ENCODE assay signal across 8 cellular contexts in the genomic region with DNA sequence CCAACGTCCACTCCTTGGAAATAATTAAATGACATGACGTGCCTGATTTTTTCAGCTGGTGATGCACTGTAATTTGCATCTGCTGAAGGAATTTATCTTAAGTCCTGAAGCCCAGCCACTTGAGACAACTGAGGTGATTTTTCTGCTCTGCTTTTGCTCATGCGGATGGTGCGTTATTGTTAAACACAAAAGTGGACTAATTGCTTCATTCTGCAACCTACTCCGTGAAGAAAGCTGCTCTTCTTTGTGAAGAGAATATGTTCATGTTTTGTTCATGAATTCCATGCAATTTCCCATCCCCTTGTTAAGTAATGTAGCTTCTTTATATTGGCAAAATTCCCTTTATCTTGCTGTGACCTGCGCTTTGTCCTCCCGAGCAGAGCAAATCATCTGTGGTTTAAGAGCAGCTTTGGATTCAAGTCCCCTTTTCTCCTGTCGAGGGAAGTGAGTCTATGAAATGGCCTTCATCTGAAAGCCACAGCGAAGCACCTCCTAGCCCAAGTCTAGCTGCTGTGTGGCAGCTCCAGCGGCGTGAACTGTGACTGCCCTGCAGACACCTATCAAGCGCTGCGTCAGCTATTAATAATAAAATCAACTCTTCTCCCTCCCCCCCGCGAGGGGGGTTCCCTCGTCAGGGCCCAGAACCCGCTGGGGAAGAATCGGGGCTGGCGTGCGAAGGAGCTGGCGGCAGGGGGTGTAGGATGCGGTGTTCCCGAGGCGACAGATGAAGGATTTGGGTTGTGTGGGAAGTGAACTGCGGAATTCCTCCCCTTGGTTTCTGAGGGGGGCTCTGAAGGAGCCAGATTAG. TPM values are rescaled to one million over a fixed set of nuclear protein-coding genes. Genes with fewer than 3 reads are reported as not detected.
DNase-seq lines count a peak whose midpoint lies in the region; ATAC-seq and TF ChIP-seq lines count a peak whose summit lies in the region.

No MANE protein-coding gene starts in this region.

- peak overlapping the region; percentile 98 for H3K27ac ChIP-seq in RWPE1
- H3K27ac ChIP-seq in adrenal gland = peak overlapping the region; percentile 24 to 98 (median 78)

- 15 to 22% (median 18%) methylated on average over 20 to 25 of the region's 25 CpGs for WGBS in adrenal gland, 4 donors

- CTCF ChIA-PET in RWPE1 (lab: Yijun Ruan, JAX) = interaction anchor here (0.6 to 1.2 kb wide), 5 partner anchors 14 to 179 kb away, joined by 3 to 4 read pairs (median 3); partner anchors contain the start of gene IFT81

- TF ChIP-seq CTCF in RWPE1 (conservative IDR thresholded peaks at IDR 0.05; ENCODE audit: low read depth) = no peak
- peak in 1 of 6 experiments; percentile 19 for TF ChIP-seq CTCF in adrenal gland (IDR thresholded peaks at IDR 0.05)
- TF ChIP-seq CTCF in retinal pigment epithelial cell (conservative IDR thresholded peaks at IDR 0.05; ENCODE audit: low read depth, low read length) = no peak

- ATAC-seq in GM18517 (IDR thresholded peaks at IDR 0.05; ENCODE audit: unreplicated experiment) (peak; percentile 2), HG03457 (IDR thresholded peaks at IDR 0.05; ENCODE audit: unreplicated experiment) (peak; percentile 12)

- H3K36me3 ChIP-seq in adrenal gland (replicated peaks in 1 of 2) = no peaks in the 10 kb centered on the region

- intact Hi-C loops in adrenal gland (cut with DNase I) = loop anchor here in 1 of 2 donors (5.0 kb wide), 1 partner anchor 58 kb away; no protein-coding TSS in a partner anchor

- H3K27me3 ChIP-seq in adrenal gland = no peaks in the 10 kb centered on the region

- DNase-seq in ACHN = peak; percentile 64
- peak; percentile 71 for DNase-seq in RWPE1 (ENCODE audit: low spot score)
- DNase-seq in adrenal gland = peak; percentile 45 to 85 (median 57)
- DNase-seq in hippocampal formation (lab: John Stamatoyannopoulos, UW) = peak; percentile 45 to 67
- DNase-seq in retinal pigment epithelial cell (ENCODE audit: low read depth) = no peak
- no peak for DNase-seq in GF-D8 (lab: John Stamatoyannopoulos, UW)

- TF ChIP-seq POLR2A in adrenal gland (IDR thresholded peaks at IDR 0.05) = no peak

- H3K4me3 ChIP-seq in adrenal gland = peak overlapping the region; percentile 51 to 95 (median 73)
- peak overlapping the region; percentile 71 for H3K4me3 ChIP-seq in retinal pigment epithelial cell (ENCODE audit: low read length)

- in situ Hi-C loops in ACHN (cut with HindIII; ENCODE audit: low pct_ligation_motif_present, low pct_unique_long_range_greater_than_20kb, low sequenced_read_pairs) = no loop called here

- peaks cover 16 to 46% of the 10 kb centered on the region in 2 donors for H3K4me1 ChIP-seq in adrenal gland (replicated peaks in 1 of 2)

- no peaks in the 10 kb centered on the region for H3K9me3 ChIP-seq in adrenal gland (replicated peaks in 1 of 3)

- POLR2A ChIA-PET in RWPE1 (lab: Yijun Ruan, JAX; ENCODE audit: low non-redundant PET) = interaction anchor here (0.6 to 2.1 kb wide), 6 partner anchors 9 to 33 kb away, joined by 3 to 8 read pairs (median 3); no protein-coding TSS in a partner anchor

RNA-seq across cellular contexts. Expression of gene ATP2A2, which starts 0.9 kb away (rescaled TPM):
- total RNA-seq in adrenal gland = 100 to 1,000 TPM in 7 of 8 donors, 10 to 100 TPM in 1; 94.7 to 312 (median 121) TPM
- 100 to 1,000 TPM in 1 of 3 donors, 10 to 100 TPM in 2; 20.8 to 198 (median 27.1) TPM for polyA plus RNA-seq in adrenal gland

Comparison
In these comparisons a context has a peak if more than half of its experiments do, and no peak if none do; other contexts are left out.
1. DNase-seq: peak in ACHN (single experiment), RWPE1 (single experiment), adrenal gland (7 of 7) and hippocampal formation (2 of 2); none in retinal pigment epithelial cell (single experiment) and GF-D8 (single experiment).